ENCODE assay signal across 8 cellular contexts in genomic region chr6:7050911-7051779, GRCh38. TPM values are rescaled to one million over a fixed set of nuclear protein-coding genes. Genes with fewer than 3 reads are reported as not detected.
DNase-seq lines count a peak whose midpoint lies in the region; ATAC-seq and TF ChIP-seq lines count a peak whose summit lies in the region.

No MANE protein-coding gene starts in this region.

- peak overlapping the region; percentile 69 for H3K4me3 Mint-ChIP-seq in WTC11

- H3K4me3 ChIP-seq in Jurkat, Clone E6-1 (ENCODE audit: low read length) = peak overlapping the region; percentile 61; the same call in 1 of the 2 replicates
- H3K4me3 ChIP-seq in lung = peak overlapping the region; percentile 56

- peaks cover 19% of the 10 kb centered on the region for H3K4me1 Mint-ChIP-seq in WTC11

- H3K9me3 Mint-ChIP-seq in WTC11 = no peaks in the 10 kb centered on the region

- peak overlapping the region; percentile 65; the same call in 1 of the 2 replicates for H3K27ac Mint-ChIP-seq in WTC11

- peaks cover 0 to 8% of the 10 kb centered on the region in 2 donors for H3K4me1 ChIP-seq in lung (ENCODE audit: control insufficient read depth in 2 of 2, insufficient read depth in 2 of 2, low read length in 2 of 2)

- no peak for TF ChIP-seq CTCF in WTC11 (IDR thresholded peaks at IDR 0.05)
- TF ChIP-seq CTCF in lung (IDR thresholded peaks at IDR 0.05; ENCODE audit: control extremely low read depth, extremely low read depth) = no peak

- no peaks in the 10 kb centered on the region for H3K36me3 ChIP-seq in lung (ENCODE audit: control insufficient read depth in 2 of 2, insufficient read depth in 2 of 2, low read length in 2 of 2)

- peak overlapping the region; percentile 65 to 91 for H3K27ac ChIP-seq in lung (ENCODE audit: low read depth in 1 of 2, low read length in 1 of 2)
- peak overlapping the region; percentile 55 for H3K27ac ChIP-seq in substantia nigra (ENCODE audit: low read depth, low read length, poor library complexity, severe bottlenecking)

- 9 to 13% methylated on average over 50 to 67 of the region's 67 CpGs for WGBS in lung, 2 donors

- peaks cover 13% of the 10 kb centered on the region for H3K27me3 Mint-ChIP-seq in WTC11 (ENCODE audit: low read depth)

- POLR2A ChIA-PET in WTC11 (lab: Charles Lee) = interaction anchor here (0.7 to 1.5 kb wide), 3 partner anchors 57 to 374 kb away, joined by 3 to 4 read pairs (median 4); partner anchors contain the start of gene RREB1

- no peaks in the 10 kb centered on the region for H3K27me3 ChIP-seq in lung (ENCODE audit: control insufficient read depth, insufficient read depth)

- CTCF ChIA-PET in WTC11 (lab: Charles Lee) = interaction anchor here (0.6 to 1.3 kb wide), 4 partner anchors 191 to 355 kb away, joined by 3 to 6 read pairs (median 4); no protein-coding TSS in a partner anchor

- DNase-seq in 8988T (peak; percentile 35), WTC11 (ENCODE audit: low spot score) (peak; percentile 59), lung (ENCODE audit: low spot score) (peak; percentile 65), substantia nigra (lab: John Stamatoyannopoulos, UW) (peak in 6 of 49 donors; percentile 16 to 52 (median 32)), NCI-H1092 (lab: John Stamatoyannopoulos, UW) (no peak)
- DNase-seq in Jurkat, Clone E6-1 (ENCODE audit: low read depth, low spot score) = no peak
- DNase-seq in effector CD8-positive, alpha-beta T cell (lab: John Stamatoyannopoulos, UW) = peak; percentile 9

- no peaks in the 10 kb centered on the region for H3K9me3 ChIP-seq in lung (ENCODE audit: control insufficient read depth in 2 of 2, insufficient read depth in 1 of 2, low read length in 1 of 2)

- no peaks in the 10 kb centered on the region for H3K36me3 Mint-ChIP-seq in WTC11

- peak; percentile 31 for ATAC-seq in GM19043 (IDR thresholded peaks at IDR 0.05; ENCODE audit: low read depth, unreplicated experiment)
- ATAC-seq in WTC11 = peak; percentile 56
- peak; percentile 59 for ATAC-seq in lung (ENCODE audit: insufficient read depth, low FRiP score)

TF ChIP-seq in WTC11, 78 proteins besides CTCF, POLR2A, EP300 and RAD21 (continues in another document):
- TF ChIP-seq CREB1 (CRISPR knock-in tag; IDR thresholded peaks at IDR 0.05) (no peak), MXD4 (CRISPR knock-in tag; IDR thresholded peaks at IDR 0.05; ENCODE audit: borderline replicate concordance) (no peak), FOXP1 (CRISPR knock-in tag; IDR thresholded peaks at IDR 0.05; ENCODE audit: borderline replicate concordance) (no peak), HMGXB4 (CRISPR knock-in tag; IDR thresholded peaks at IDR 0.05) (no peak; the same call in none of the 2 replicates), GABPB1 (CRISPR knock-in tag; IDR thresholded peaks at IDR 0.05) (no peak), ZMAT4 (CRISPR knock-in tag; IDR thresholded peaks at IDR 0.05) (no peak), NFATC4 (CRISPR knock-in tag; IDR thresholded peaks at IDR 0.05) (no peak), NR1H2 (CRISPR knock-in tag; IDR thresholded peaks at IDR 0.05) (no peak), ZNF512 (CRISPR knock-in tag; IDR thresholded peaks at IDR 0.05; ENCODE audit: borderline replicate concordance) (no peak), ZNF532 (CRISPR knock-in tag; IDR thresholded peaks at IDR 0.05; ENCODE audit: borderline replicate concordance) (no peak), MAX (CRISPR knock-in tag; IDR thresholded peaks at IDR 0.05) (no peak), E2F5 (CRISPR knock-in tag; IDR thresholded peaks at IDR 0.05) (no peak), ZNF416 (CRISPR knock-in tag; IDR thresholded peaks at IDR 0.05) (no peak), NR3C1 (CRISPR knock-in tag; conservative IDR thresholded peaks at IDR 0.05; ENCODE audit: low read depth) (no peak), IRF2 (CRISPR knock-in tag; IDR thresholded peaks at IDR 0.05; ENCODE audit: borderline replicate concordance, low read depth) (no peak), SMAD4 (CRISPR knock-in tag; IDR thresholded peaks at IDR 0.05) (no peak), JUN (CRISPR knock-in tag; IDR thresholded peaks at IDR 0.05) (no peak), ZNF671 (CRISPR knock-in tag; IDR thresholded peaks at IDR 0.05) (no peak), NFYB (CRISPR knock-in tag; conservative IDR thresholded peaks at IDR 0.05; ENCODE audit: low read depth) (no peak), ESRRA (CRISPR knock-in tag; IDR thresholded peaks at IDR 0.05; ENCODE audit: borderline replicate concordance) (peak; percentile 44; the same call in 1 of the 2 replicates)

RNA-seq across cellular contexts. Expression of gene RREB1, which starts 56.6 kb away (rescaled TPM):
- polyA plus RNA-seq in Jurkat, Clone E6-1 (2012; ENCODE audit: insufficient read depth, insufficient read length) = 10.5 TPM
- 38.5 to 39.4 TPM (median 39.4 TPM) in 3 replicates for total RNA-seq in WTC11 (2021)
- total RNA-seq in lung = 10 to 100 TPM; 50.7 to 54.7 TPM
- polyA plus RNA-seq in lung = 10 to 100 TPM in 1 of 2 donors, 1 to 10 TPM in 1; 8.9 to 11.5 TPM

Comparison
In these comparisons a context has a peak if more than half of its experiments do, and no peak if none do; other contexts are left out.
1. DNase-seq: peak in 8988T (single experiment), WTC11 (single experiment), effector CD8-positive, alpha-beta T cell (single experiment) and lung (single experiment); none in Jurkat, Clone E6-1 (single experiment) and NCI-H1092 (single experiment).
2. Peak in every context shown above with its lines, with median percentiles within 50 percentile points of each other: ATAC-seq.